20 cellular contexts compared by ENCODE assay signal in genomic region chr1:215405211-215405610, GRCh38.
DNase-seq lines count a peak whose midpoint lies in the region; TF ChIP-seq lines count a peak whose summit lies in the region.
"Had no signal": no experiment of that assay in that cellular context is flagged by ENCODE, and none has a peak within 500 bp of the region (broad histone marks: within the 10 kb centered on the region; RNA-seq: fewer than 3 reads in every experiment).

No MANE protein-coding gene starts in this region.

- H3K27me3 Mint-ChIP-seq in T-helper 2 cell treated with Interferon-gamma antibody and Interleukin-4, amounts not matched to agents 5 μg/mL and 100 μg/mL, for 36 hours (ENCODE audit: low read depth): no peaks in the 10 kb centered on the region

- no peak overlapping the region for H3K27ac Mint-ChIP-seq in T-helper 2 cell treated with Interferon-gamma antibody and Interleukin-4, amounts not matched to agents 5 μg/mL and 100 μg/mL, for 36 hours
- H3K27ac Mint-ChIP-seq: GM23338 had no signal

- H3K4me3 ChIP-seq in fibroblast of mammary gland (ENCODE audit: control insufficient read depth, low read depth, low read length) (no peak overlapping the region), HAP-1 (no peak overlapping the region)
- H3K4me3 ChIP-seq: A549, GM23338 had no signal

- no peaks in the 10 kb centered on the region for H3K27me3 ChIP-seq in HAP-1 (ENCODE audit: low read depth)
- H3K27me3 ChIP-seq: BE2C had no signal

- H3K4me3 Mint-ChIP-seq in T-helper 2 cell treated with Interferon-gamma antibody and Interleukin-4, amounts not matched to agents 5 μg/mL and 100 μg/mL, for 36 hours: no peak overlapping the region
- H3K4me3 Mint-ChIP-seq: GM23338 had no signal

- no peak for TF ChIP-seq CTCF in fibroblast of mammary gland (conservative IDR thresholded peaks at IDR 0.05; ENCODE audit: control insufficient read depth, insufficient read depth, low read depth, low read length)

- H3K9me3 Mint-ChIP-seq in T-helper 2 cell treated with Interferon-gamma antibody and Interleukin-4, amounts not matched to agents 5 μg/mL and 100 μg/mL, for 36 hours: no peaks in the 10 kb centered on the region
- H3K9me3 Mint-ChIP-seq: GM23338 had no signal

- DNase-seq in HCEC 1CT: peak; percentile 47
- peak; percentile 46 for DNase-seq in RPMI7951 (ENCODE audit: low read depth)
- peak; percentile 48 for DNase-seq in fibroblast of mammary gland (ENCODE audit: low read depth)
- DNase-seq in renal cortical epithelial cell (ENCODE audit: low read depth): peak; percentile 18
- no peak for DNase-seq in HAP-1 (ENCODE audit: low spot score in 2 of 2)
- DNase-seq in NCI-H2107 treated with DMSO at 0.1 percent for 48 hours (lab: John Stamatoyannopoulos, UW; ENCODE audit: unreplicated experiment): no peak
- DNase-seq in T-helper 2 cell treated with Interferon-gamma antibody and Interleukin-4, amounts not matched to agents 5 μg/mL and 100 μg/mL, for 36 hours (ENCODE audit: low spot score): no peak
- no peak for DNase-seq in SKM-1 (lab: John Stamatoyannopoulos, UW; ENCODE audit: unreplicated experiment)
- DNase-seq: BE2C, DMS79, Kasumi-1, MM.1S, NCI-H1092, NCI-H1436, NCI-H2029 treated with DMSO at 0.1 percent for 48 hours, NCI-H2171 treated with DMSO at 0.1 percent for 48 hours, NCI-H524 treated with DMSO at 0.1 percent for 48 hours, Right ventricle myocardium superior had no signal

- H3K4me1 ChIP-seq in HAP-1: peaks cover 4% of the 10 kb centered on the region
- H3K4me1 ChIP-seq: A549, BE2C had no signal

- H3K9me3 ChIP-seq in HAP-1: no peaks in the 10 kb centered on the region
- H3K9me3 ChIP-seq: A549, BE2C had no signal

- in situ Hi-C loops in HAP-1 (cut with MboI; ENCODE audit: low sequenced_read_pairs): no loop called here

- no peaks in the 10 kb centered on the region for H3K36me3 Mint-ChIP-seq in T-helper 2 cell treated with Interferon-gamma antibody and Interleukin-4, amounts not matched to agents 5 μg/mL and 100 μg/mL, for 36 hours (ENCODE audit: low read depth)

- no peaks in the 10 kb centered on the region for H3K36me3 ChIP-seq in HAP-1 (replicated peaks)
- H3K36me3 ChIP-seq: BE2C had no signal

- H3K4me1 Mint-ChIP-seq in T-helper 2 cell treated with Interferon-gamma antibody and Interleukin-4, amounts not matched to agents 5 μg/mL and 100 μg/mL, for 36 hours (ENCODE audit: low read depth): no peaks in the 10 kb centered on the region

Comparison
In these comparisons a context has a peak if more than half of its experiments do, and no peak if none do; other contexts are left out.
1. DNase-seq: peak in HCEC 1CT (single experiment), RPMI7951 (single experiment), fibroblast of mammary gland (single experiment) and renal cortical epithelial cell (single experiment); none in HAP-1 (0 of 2), NCI-H2107 treated with DMSO at 0.1 percent for 48 hours (single experiment), T-helper 2 cell treated with Interferon-gamma antibody and Interleukin-4, amounts not matched to agents 5 μg/mL and 100 μg/mL, for 36 hours (single experiment) and SKM-1 (single experiment).